Comparison of ENCODE assay signal across 1 cellular context in genomic region chr2:171386627-171387026, GRCh38.
TF ChIP-seq lines count a peak whose summit lies in the region.

No MANE protein-coding gene starts in this region.

TF ChIP-seq in SK-N-SH, 30 proteins besides CTCF, POLR2A, EP300 and RAD21:
- TF ChIP-seq FOXM1 (IDR thresholded peaks at IDR 0.05; ENCODE audit: low read depth) (no peak), TCF12 (IDR thresholded peaks at IDR 0.05) (no peak), MAX (IDR thresholded peaks at IDR 0.05; ENCODE audit: low read depth) (no peak), ZBTB33 (IDR thresholded peaks at IDR 0.05; ENCODE audit: borderline replicate concordance, low read depth) (no peak), SMC3 (IDR thresholded peaks at IDR 0.05; ENCODE audit: low read depth, low read length) (no peak), REST (IDR thresholded peaks at IDR 0.05; ENCODE audit: low read depth, low read length) (no peak), RFX5 (IDR thresholded peaks at IDR 0.05; ENCODE audit: low read length) (no peak), ELF1 (IDR thresholded peaks at IDR 0.05) (no peak), USF1 (IDR thresholded peaks at IDR 0.05; ENCODE audit: borderline replicate concordance, low read depth) (no peak), NRF1 (IDR thresholded peaks at IDR 0.05; ENCODE audit: low read depth, low read length) (no peak), JUND (IDR thresholded peaks at IDR 0.05) (no peak), EZH2phosphoT487 (IDR thresholded peaks at IDR 0.05; ENCODE audit: borderline replicate concordance, low read depth) (no peak), IRF3 (IDR thresholded peaks at IDR 0.05; ENCODE audit: low read depth, low read length) (no peak), FOSL2 (IDR thresholded peaks at IDR 0.05; ENCODE audit: borderline replicate concordance, low read depth) (no peak), POLR2AphosphoS5 (IDR thresholded peaks at IDR 0.05; ENCODE audit: low read depth, low read length) (no peak), MXI1 (IDR thresholded peaks at IDR 0.05; ENCODE audit: low read depth, low read length) (no peak), RCOR1 (IDR thresholded peaks at IDR 0.05; ENCODE audit: low read length) (no peak), PBX3 (IDR thresholded peaks at IDR 0.05) (no peak)
